ENCODE assay signal across 11 cellular contexts in genomic region chr16:84360170-84360569, GRCh38. TPM values are rescaled to one million over a fixed set of nuclear protein-coding genes. Genes with fewer than 3 reads are reported as not detected.
DNase-seq lines count a peak whose midpoint lies in the region; ATAC-seq lines count a peak whose summit lies in the region.
"Had no signal": no experiment of that assay in that cellular context is flagged by ENCODE, and none has a peak within 500 bp of the region (broad histone marks: within the 10 kb centered on the region; RNA-seq: fewer than 3 reads in every experiment).

No MANE protein-coding gene starts in this region.

- ATAC-seq in activated naive CD8-positive, alpha-beta T cell treated with anti-CD3 and anti-CD28 coated beads, Interleukin-2, amount 50 U/mL, for 24 hours = peak; percentile 78

- no peak overlapping the region for H3K4me3 ChIP-seq in H7 (ENCODE audit: insufficient read depth, low read depth, low read length)

- H3K36me3 ChIP-seq in H7 (replicated peaks; ENCODE audit: control insufficient read depth, insufficient read depth, low read length) = no peaks in the 10 kb centered on the region

- H3K4me3 Mint-ChIP-seq in activated naive CD8-positive, alpha-beta T cell treated with anti-CD3 and anti-CD28 coated beads, Interleukin-2, amount 50 U/mL, for 24 hours = peak overlapping the region; percentile 35
- H3K4me3 Mint-ChIP-seq: mesothelial cell of epicardium had no signal

- peaks cover 6% of the 10 kb centered on the region for H3K27me3 Mint-ChIP-seq in activated naive CD8-positive, alpha-beta T cell treated with anti-CD3 and anti-CD28 coated beads, Interleukin-2, amount 50 U/mL, for 24 hours

- H3K27ac Mint-ChIP-seq in activated naive CD8-positive, alpha-beta T cell treated with anti-CD3 and anti-CD28 coated beads, Interleukin-2, amount 50 U/mL, for 24 hours = peak overlapping the region; percentile 81
- H3K27ac Mint-ChIP-seq: mesothelial cell of epicardium had no signal

- peaks cover 42% of the 10 kb centered on the region for H3K4me1 Mint-ChIP-seq in activated naive CD8-positive, alpha-beta T cell treated with anti-CD3 and anti-CD28 coated beads, Interleukin-2, amount 50 U/mL, for 24 hours

- H3K9me3 Mint-ChIP-seq in activated naive CD8-positive, alpha-beta T cell treated with anti-CD3 and anti-CD28 coated beads, Interleukin-2, amount 50 U/mL, for 24 hours = no peaks in the 10 kb centered on the region
- H3K9me3 Mint-ChIP-seq: mesothelial cell of epicardium had no signal

- no peaks in the 10 kb centered on the region for H3K36me3 Mint-ChIP-seq in activated naive CD8-positive, alpha-beta T cell treated with anti-CD3 and anti-CD28 coated beads, Interleukin-2, amount 50 U/mL, for 24 hours (ENCODE audit: low read depth)
- H3K36me3 Mint-ChIP-seq: mesothelial cell of epicardium had no signal

- no peaks in the 10 kb centered on the region for H3K27me3 ChIP-seq in H7 (ENCODE audit: control insufficient read depth, insufficient read depth, low read length)

- peak; percentile 67 for DNase-seq in H4 (ENCODE audit: low spot score)
- DNase-seq in UCSD-AML1 (lab: John Stamatoyannopoulos, UW; ENCODE audit: unreplicated experiment) = peak; percentile 41
- peak; percentile 68 for DNase-seq in activated naive CD8-positive, alpha-beta T cell treated with anti-CD3 and anti-CD28 coated beads, Interleukin-2, amount 50 U/mL, for 24 hours
- DNase-seq in stimulated activated CD4-positive, alpha-beta T cell treated with anti-CD3 and anti-CD28 coated beads, TNF-alpha, amount 100 ng/mL, for 4 hours (ENCODE audit: low read depth in 3 of 3) = peak in 2 of 3 experiments; percentile 2 to 11
- DNase-seq in GDM1 (lab: John Stamatoyannopoulos, UW) = no peak
- DNase-seq in H7 = no peak
- no peak for DNase-seq in NCI-H1092 treated with DMSO at 0.1 percent for 48 hours (lab: John Stamatoyannopoulos, UW)
- no peak for DNase-seq in NCI-H526 treated with DMSO at 0.1 percent for 48 hours (lab: John Stamatoyannopoulos, UW)

RNA-seq across cellular contexts. Expression of gene ATP2C2, which starts 8.2 kb away (rescaled TPM):
- total RNA-seq in H4 (2014; rRNA removed; shearing (Covaris generic)) = not detected in 2 replicates
- total RNA-seq in H7 (2014; rRNA removed; shearing (Covaris generic)) = 0.24 and 0.37 TPM in 2 replicates
- total RNA-seq: activated CD8-positive, alpha-beta memory T cell treated with anti-CD3 and anti-CD28 coated beads for 36 hours; glomerular endothelial cell had no signal

Comparison
In these comparisons a context has a peak if more than half of its experiments do, and no peak if none do; other contexts are left out.
1. DNase-seq: peak in H4 (single experiment), UCSD-AML1 (single experiment), activated naive CD8-positive, alpha-beta T cell treated with anti-CD3 and anti-CD28 coated beads, Interleukin-2, amount 50 U/mL, for 24 hours (single experiment) and stimulated activated CD4-positive, alpha-beta T cell treated with anti-CD3 and anti-CD28 coated beads, TNF-alpha, amount 100 ng/mL, for 4 hours (2 of 3); none in GDM1 (single experiment), H7 (single experiment), NCI-H1092 treated with DMSO at 0.1 percent for 48 hours (single experiment) and NCI-H526 treated with DMSO at 0.1 percent for 48 hours (single experiment).